8 cellular contexts compared by ENCODE assay signal in genomic region chr4:123600426-123600825, GRCh38.
DNase-seq lines count a peak whose midpoint lies in the region; ATAC-seq lines count a peak whose summit lies in the region.

No MANE protein-coding gene starts in this region.

- H3K9me3 ChIP-seq in SJSA1 (replicated peaks) (no peaks in the 10 kb centered on the region), iPS-20b (ENCODE audit: insufficient read depth, low read depth, low read length) (no peaks in the 10 kb centered on the region)

- no peaks in the 10 kb centered on the region for H3K27me3 ChIP-seq in SJSA1 (replicated peaks)
- no peaks in the 10 kb centered on the region for H3K27me3 ChIP-seq in iPS-20b (ENCODE audit: insufficient read depth, low read length)

- peak overlapping the region; percentile 45 for H3K4me3 Mint-ChIP-seq in T-helper 1 cell treated with Interleukin-12 subunit alpha and Interleukin-12 subunit beta and Interleukin-4 antibody, amounts not matched to agents 30 μg/mL and 1 μg/mL, for 36 hours
- H3K4me3 Mint-ChIP-seq in stimulated activated effector memory CD8-positive, alpha-beta T cell treated with anti-CD3 and anti-CD28 coated beads, Interleukin-12 subunit alpha, Interleukin-12 subunit beta, amount 100 ng/mL, for 72 hours = peak overlapping the region; percentile 25

- H3K4me1 ChIP-seq in SJSA1 (replicated peaks) (peaks cover 26% of the 10 kb centered on the region), iPS-20b (ENCODE audit: insufficient read depth, low read length) (peaks cover 25% of the 10 kb centered on the region; the same call in 1 of the 2 replicates)

- H3K27ac Mint-ChIP-seq in T-helper 1 cell treated with Interleukin-12 subunit alpha and Interleukin-12 subunit beta and Interleukin-4 antibody, amounts not matched to agents 30 μg/mL and 1 μg/mL, for 36 hours = no peak overlapping the region
- H3K27ac Mint-ChIP-seq in stimulated activated effector memory CD8-positive, alpha-beta T cell treated with anti-CD3 and anti-CD28 coated beads, Interleukin-12 subunit alpha, Interleukin-12 subunit beta, amount 100 ng/mL, for 72 hours = no peak overlapping the region

- H3K36me3 ChIP-seq in SJSA1 (no peaks in the 10 kb centered on the region), iPS-20b (ENCODE audit: insufficient read depth, low read depth, low read length) (no peaks in the 10 kb centered on the region)

- peaks cover 3% of the 10 kb centered on the region for H3K9me3 Mint-ChIP-seq in T-helper 1 cell treated with Interleukin-12 subunit alpha and Interleukin-12 subunit beta and Interleukin-4 antibody, amounts not matched to agents 30 μg/mL and 1 μg/mL, for 36 hours
- no peaks in the 10 kb centered on the region for H3K9me3 Mint-ChIP-seq in stimulated activated effector memory CD8-positive, alpha-beta T cell treated with anti-CD3 and anti-CD28 coated beads, Interleukin-12 subunit alpha, Interleukin-12 subunit beta, amount 100 ng/mL, for 72 hours

- DNase-seq in T-helper 1 cell (no peak), SJSA1 (ENCODE audit: low read depth in 1 of 2, low spot score in 2 of 2) (no peak), HK-2 (ENCODE audit: unreplicated experiment) (no peak)
- DNase-seq in stimulated activated effector memory CD8-positive, alpha-beta T cell treated with anti-CD3 and anti-CD28 coated beads, Interleukin-12 subunit alpha, Interleukin-12 subunit beta, amount 100 ng/mL, for 72 hours (ENCODE audit: low spot score in 2 of 2) = no peak
- no peak for DNase-seq in stimulated activated CD4-positive, alpha-beta T cell treated with anti-CD3 and anti-CD28 coated beads, Interleukin-4, amount 100 ng/mL, for 4 hours

- no peak for ATAC-seq in stimulated activated effector memory CD8-positive, alpha-beta T cell treated with anti-CD3 and anti-CD28 coated beads, Interleukin-12 subunit alpha, Interleukin-12 subunit beta, amount 100 ng/mL, for 72 hours
- ATAC-seq in HG02981 (IDR thresholded peaks at IDR 0.05; ENCODE audit: unreplicated experiment) = no peak

- H3K36me3 Mint-ChIP-seq in T-helper 1 cell treated with Interleukin-12 subunit alpha and Interleukin-12 subunit beta and Interleukin-4 antibody, amounts not matched to agents 30 μg/mL and 1 μg/mL, for 36 hours (ENCODE audit: low read depth) = peaks cover 8% of the 10 kb centered on the region
- no peaks in the 10 kb centered on the region for H3K36me3 Mint-ChIP-seq in stimulated activated effector memory CD8-positive, alpha-beta T cell treated with anti-CD3 and anti-CD28 coated beads, Interleukin-12 subunit alpha, Interleukin-12 subunit beta, amount 100 ng/mL, for 72 hours

- no peaks in the 10 kb centered on the region for H3K27me3 Mint-ChIP-seq in T-helper 1 cell treated with Interleukin-12 subunit alpha and Interleukin-12 subunit beta and Interleukin-4 antibody, amounts not matched to agents 30 μg/mL and 1 μg/mL, for 36 hours (ENCODE audit: low read depth)

- peaks cover 44% of the 10 kb centered on the region for H3K4me1 Mint-ChIP-seq in T-helper 1 cell treated with Interleukin-12 subunit alpha and Interleukin-12 subunit beta and Interleukin-4 antibody, amounts not matched to agents 30 μg/mL and 1 μg/mL, for 36 hours (ENCODE audit: low read depth)
- H3K4me1 Mint-ChIP-seq in stimulated activated effector memory CD8-positive, alpha-beta T cell treated with anti-CD3 and anti-CD28 coated beads, Interleukin-12 subunit alpha, Interleukin-12 subunit beta, amount 100 ng/mL, for 72 hours = peaks cover 33% of the 10 kb centered on the region

- H3K27ac ChIP-seq in SJSA1 (peak overlapping the region; percentile 20), iPS-20b (ENCODE audit: low read length) (peak overlapping the region; percentile 52)

- H3K9ac ChIP-seq in iPS-20b (ENCODE audit: low read depth, low read length) = peak overlapping the region; percentile 66; the same call in 1 of the 2 replicates

- H3K4me3 ChIP-seq in SJSA1 = no peak overlapping the region
- peak overlapping the region; percentile 21; the same call in 1 of the 2 replicates for H3K4me3 ChIP-seq in iPS-20b (ENCODE audit: low read length)
